In the genomic region with DNA sequence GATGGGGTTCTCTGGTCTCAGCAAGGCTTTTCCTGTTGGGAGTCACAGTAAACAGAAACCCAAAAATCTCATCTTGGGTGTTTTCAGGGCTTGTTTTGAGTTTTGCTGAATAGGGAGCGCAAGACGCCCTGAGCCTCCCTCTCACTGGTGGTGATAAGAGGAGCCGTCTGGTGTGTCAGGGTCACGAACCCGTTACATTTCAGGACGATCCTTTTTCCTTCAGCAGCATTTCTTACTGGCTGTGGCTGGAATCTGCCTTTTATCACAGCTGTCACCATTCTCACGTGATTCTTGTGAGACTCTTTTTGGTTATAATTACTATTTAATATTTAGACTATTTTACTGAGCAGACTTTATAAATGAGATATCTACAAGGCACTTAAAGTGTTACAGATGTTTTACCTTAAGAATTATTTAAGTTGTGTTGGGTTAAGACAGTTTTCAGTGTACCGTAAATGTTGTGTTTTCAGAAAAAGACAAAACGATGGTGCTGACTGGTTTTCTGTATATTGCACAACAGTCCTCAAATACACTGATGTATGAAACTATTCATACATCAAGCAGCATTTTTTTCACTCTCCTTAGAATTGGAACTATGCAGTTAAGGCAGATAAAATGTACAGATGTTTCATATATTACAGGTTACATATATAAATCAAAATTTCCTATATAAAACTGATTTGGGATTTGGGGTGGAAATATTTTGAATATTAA, we compare ENCODE assay signal across 8 cellular contexts. TPM values are rescaled to one million over a fixed set of nuclear protein-coding genes. Genes with fewer than 3 reads are reported as not detected.
DNase-seq lines count a peak whose midpoint lies in the region; ATAC-seq and TF ChIP-seq lines count a peak whose summit lies in the region.

No MANE protein-coding gene starts in this region.

- no peak overlapping the region for H3K4me3 ChIP-seq in mammary epithelial cell (replicated peaks in 1 of 3; ENCODE audit: insufficient read depth in 1 of 3, low read depth in 2 of 3, low read length in 3 of 3)
- H3K4me3 ChIP-seq in osteoblast (ENCODE audit: insufficient read depth, low read length), result no peak overlapping the region
- H3K4me3 ChIP-seq in lower leg skin (ENCODE audit: low read depth, poor library complexity, severe bottlenecking), result no peak overlapping the region

- in situ Hi-C loops in mammary epithelial cell (cut with MboI; ENCODE audit: low sequenced_read_pairs in 2 of 2), result loop anchor here in 1 of 2 donors (5.0 to 10.0 kb wide), 2 partner anchors 82 to 549 kb away; no protein-coding TSS in a partner anchor

- WGBS in mammary epithelial cell (ENCODE audit: low coverage, missing lambda C conversion rate), result 92% methylated on average over 9 of the region's 9 CpGs
- WGBS in lower leg skin, 2 donors, result 78 to 84% methylated on average over 9 of the region's 9 CpGs

- H3K27me3 ChIP-seq in mammary epithelial cell (ENCODE audit: insufficient read depth, low read length) (no peaks in the 10 kb centered on the region), osteoblast (ENCODE audit: insufficient read depth, low read length) (no peaks in the 10 kb centered on the region)

- ATAC-seq in HG02610 (IDR thresholded peaks at IDR 0.05; ENCODE audit: unreplicated experiment), result no peak

- H3K4me2 ChIP-seq in mammary epithelial cell (ENCODE audit: insufficient read depth, low read depth, low read length), result no peak overlapping the region
- no peak overlapping the region for H3K4me2 ChIP-seq in osteoblast (ENCODE audit: insufficient read depth, low read length)

- no peaks in the 10 kb centered on the region for H4K20me1 ChIP-seq in mammary epithelial cell (ENCODE audit: insufficient read depth, low read length)
- peaks cover 8% of the 10 kb centered on the region for H4K20me1 ChIP-seq in osteoblast (ENCODE audit: insufficient read depth, low read length)

- TSS peak; percentile 59 for BruUV-seq in mammary epithelial cell (replicated peaks; lab: Mats Ljungman, UMichigan)

- peak overlapping the region; percentile 56 for H3K27ac ChIP-seq in 22Rv1
- H3K27ac ChIP-seq in KOPT-K1 (ENCODE audit: low read depth, low read length, poor library complexity, severe bottlenecking), result peak overlapping the region; percentile 21
- H3K27ac ChIP-seq in mammary epithelial cell (ENCODE audit: insufficient read depth, low read depth, low read length), result no peak overlapping the region
- no peak overlapping the region for H3K27ac ChIP-seq in osteoblast (ENCODE audit: low read depth, low read length)

- CTCF ChIA-PET in mammary epithelial cell (lab: Charles Lee; ENCODE audit: low non-redundant PET), result interaction anchor here (0.5 to 1.4 kb wide), 3 partner anchors 52 to 335 kb away, joined by 3 to 8 read pairs (median 3); no protein-coding TSS in a partner anchor

- H3K27me3 Mint-ChIP-seq in mesothelial cell of epicardium (ENCODE audit: low read depth), result no peaks in the 10 kb centered on the region

- H3K9me3 ChIP-seq in KOPT-K1 (ENCODE audit: insufficient read depth, low read length, poor library complexity, severe bottlenecking), result no peaks in the 10 kb centered on the region
- H3K9me3 ChIP-seq in mammary epithelial cell (replicated peaks; ENCODE audit: insufficient read depth, low read length), result no peaks in the 10 kb centered on the region
- no peaks in the 10 kb centered on the region for H3K9me3 ChIP-seq in osteoblast (ENCODE audit: low read depth, low read length)

- no peak overlapping the region for H3K9ac ChIP-seq in mammary epithelial cell (ENCODE audit: insufficient read depth, low read length)

- peaks cover 22% of the 10 kb centered on the region for H3K4me1 Mint-ChIP-seq in mesothelial cell of epicardium

- H2AFZ ChIP-seq in mammary epithelial cell (ENCODE audit: low read depth, low read length) (no peak overlapping the region), osteoblast (ENCODE audit: low read length) (no peak overlapping the region)

- dilution Hi-C loops in mammary epithelial cell (cut with HindIII; ENCODE audit: low sequenced_read_pairs), result no loop called here

- H3K79me2 ChIP-seq in mammary epithelial cell (ENCODE audit: insufficient read depth, low read length), result peaks cover 23% of the 10 kb centered on the region
- peaks cover 25% of the 10 kb centered on the region for H3K79me2 ChIP-seq in osteoblast (ENCODE audit: insufficient read depth, low read length)

- TF ChIP-seq CTCF in 22Rv1 (IDR thresholded peaks at IDR 0.05) (no peak), mammary epithelial cell (conservative IDR thresholded peaks at IDR 0.05 in 1 of 2, IDR thresholded peaks at IDR 0.05 in 1 of 2; ENCODE audit: extremely low read depth in 1 of 2, insufficient read depth in 1 of 2, low read depth in 1 of 2, low read length in 2 of 2) (no peak), mesothelial cell of epicardium (IDR thresholded peaks at IDR 0.05; ENCODE audit: unreplicated experiment) (no peak), osteoblast (IDR thresholded peaks at IDR 0.05; ENCODE audit: extremely low read depth, low read depth, low read length) (no peak), lower leg skin (IDR thresholded peaks at IDR 0.05) (no peak)

- peak overlapping the region; percentile 95 for H3K27ac Mint-ChIP-seq in mesothelial cell of epicardium

- peaks cover 6% of the 10 kb centered on the region for H3K4me1 ChIP-seq in mammary epithelial cell (ENCODE audit: insufficient read depth, low read length)
- peaks cover 10% of the 10 kb centered on the region for H3K4me1 ChIP-seq in osteoblast (ENCODE audit: insufficient read depth, low read length)

- H3K4me3 Mint-ChIP-seq in mesothelial cell of epicardium, result no peak overlapping the region

- H3K9me3 Mint-ChIP-seq in mesothelial cell of epicardium, result no peaks in the 10 kb centered on the region

- intact Hi-C loops in mammary epithelial cell (cut with micrococcal nuclease), result no loop called here
- intact Hi-C loops in lower leg skin (cut with DNase I; ENCODE audit: low total_unique reads), result loop anchor here (10.0 kb wide), 1 partner anchor 549 kb away; no protein-coding TSS in a partner anchor

- no peak for TF ChIP-seq POLR2A in lower leg skin (IDR thresholded peaks at IDR 0.05)

- H3K36me3 ChIP-seq in KOPT-K1 (ENCODE audit: insufficient read depth, low read length) (peaks cover 55% of the 10 kb centered on the region), mammary epithelial cell (ENCODE audit: insufficient read depth, low read length) (peaks cover 13% of the 10 kb centered on the region), osteoblast (ENCODE audit: insufficient read depth, low read length) (peaks cover 36% of the 10 kb centered on the region)

- H3K36me3 Mint-ChIP-seq in mesothelial cell of epicardium, result peaks cover 26% of the 10 kb centered on the region

- DNase-seq in mammary epithelial cell, result no peak
- DNase-seq in mesothelial cell of epicardium (ENCODE audit: low spot score in 2 of 2, unreplicated experiment in 2 of 2), result no peak
- no peak for DNase-seq in osteoblast (ENCODE audit: insufficient read length, low spot score, missing footprints)
- DNase-seq in cortex of kidney (lab: John Stamatoyannopoulos, UW), result no peak
- DNase-seq in lower leg skin (ENCODE audit: low spot score in 2 of 2), result no peak

RNA-seq across cellular contexts. Expression of a gene that starts 2.2 kb away (rescaled TPM):
- total RNA-seq in mammary epithelial cell, result 10 to 100 TPM; 26.0 to 40.8 TPM
- 28.5 TPM for polyA plus RNA-seq in mammary epithelial cell
- polyA minus RNA-seq in mammary epithelial cell, result 24.8 TPM
- total RNA-seq in mesothelial cell of epicardium, result 67.9 to 77.6 TPM (median 72.2 TPM) in 3 replicates
- total RNA-seq in osteoblast, result 17.7 and 18.9 TPM in 2 replicates
- total RNA-seq in lower leg skin, result 10 to 100 TPM; 46.1 to 67.7 (median 51.6) TPM

RNA-seq across cellular contexts. Expression of a gene that starts 41.9 kb away (rescaled TPM):
- total RNA-seq in mammary epithelial cell, result 100 to 1,000 TPM; 135 to 191 TPM
- 176 TPM for polyA plus RNA-seq in mammary epithelial cell
- 160 TPM for polyA minus RNA-seq in mammary epithelial cell
- total RNA-seq in mesothelial cell of epicardium, result 199 to 201 TPM (median 200 TPM) in 3 replicates
- 109 and 126 TPM in 2 replicates for total RNA-seq in osteoblast
- total RNA-seq in lower leg skin, result 100 to 1,000 TPM; 265 to 429 (median 271) TPM

Comparison
In these comparisons a context has a peak if more than half of its experiments do, and no peak if none do; other contexts are left out.
1. H3K27ac ChIP-seq: peak in 22Rv1 (single experiment) and KOPT-K1 (single experiment); none in mammary epithelial cell (single experiment) and osteoblast (single experiment).